In genomic region chr15:65834603-65835282, GRCh38 we compare ENCODE assay signal across 1 cellular context.
TF ChIP-seq lines count a peak whose summit lies in the region.

No MANE protein-coding gene starts in this region.

TF ChIP-seq in HEK293, 187 proteins besides CTCF, POLR2A, EP300 and RAD21 (continued from another document):
- TF ChIP-seq ZNF398 (tag by site-specific recombination; IDR thresholded peaks at IDR 0.05) = no peak
- peak; percentile 53; the same call in 1 of the 2 replicates for TF ChIP-seq ZBTB44 (tag by site-specific recombination; IDR thresholded peaks at IDR 0.05)
- TF ChIP-seq OVOL3 (tag by site-specific recombination; IDR thresholded peaks at IDR 0.05) = no peak
- peak; percentile 92 for TF ChIP-seq ZBTB6 (tag by site-specific recombination; IDR thresholded peaks at IDR 0.05)
- peak; percentile 68; the same call in 1 of the 2 replicates for TF ChIP-seq ZNF184 (tag by site-specific recombination; IDR thresholded peaks at IDR 0.05)
- TF ChIP-seq OSR2 (tag by site-specific recombination; IDR thresholded peaks at IDR 0.05) = peak; percentile 84
- peak; percentile 96 for TF ChIP-seq WT1 (tag by site-specific recombination; IDR thresholded peaks at IDR 0.05)
- TF ChIP-seq ZBTB17 (tag by site-specific recombination; IDR thresholded peaks at IDR 0.05) = peak; percentile 58; the same call in 1 of the 2 replicates
- no peak for TF ChIP-seq ZNF560 (tag by site-specific recombination; IDR thresholded peaks at IDR 0.05; ENCODE audit: borderline replicate concordance)
- peak; percentile 72 for TF ChIP-seq ZNF24 (tag by site-specific recombination; IDR thresholded peaks at IDR 0.05)
- TF ChIP-seq ZNF521 (tag by site-specific recombination; IDR thresholded peaks at IDR 0.05) = no peak
- no peak for TF ChIP-seq ZNF623 (tag by site-specific recombination; IDR thresholded peaks at IDR 0.05)
- 0 out of 2 replicates have a peak, but pooled peaks have one; percentile 34 for TF ChIP-seq ZEB2 (tag by site-specific recombination; IDR thresholded peaks at IDR 0.05)
- TF ChIP-seq SP7 (tag by site-specific recombination; IDR thresholded peaks at IDR 0.05) = peak; percentile 75
- TF ChIP-seq FEZF1 (tag by site-specific recombination; IDR thresholded peaks at IDR 0.05) = peak; percentile 7; the same call in 1 of the 2 replicates
- TF ChIP-seq ZNF341 (tag by site-specific recombination; IDR thresholded peaks at IDR 0.05; ENCODE audit: low read depth) = no peak
- TF ChIP-seq ZSCAN23 (tag by site-specific recombination; IDR thresholded peaks at IDR 0.05) = peak; percentile 72; the same call in 1 of the 2 replicates
- TF ChIP-seq KLF17 (tag by site-specific recombination; IDR thresholded peaks at IDR 0.05) = peak; percentile 55; the same call in 1 of the 2 replicates
- no peak for TF ChIP-seq ZNF626 (tag by site-specific recombination; IDR thresholded peaks at IDR 0.05)
- TF ChIP-seq KLF8 (tag by site-specific recombination; IDR thresholded peaks at IDR 0.05) = peak; percentile 51; the same call in 1 of the 2 replicates
- peak; percentile 39; the same call in 1 of the 2 replicates for TF ChIP-seq SCRT1 (tag by site-specific recombination; IDR thresholded peaks at IDR 0.05; ENCODE audit: borderline replicate concordance)
- TF ChIP-seq PRDM6 (tag by site-specific recombination; IDR thresholded peaks at IDR 0.05) = 0 out of 2 replicates have a peak, but pooled peaks have one; percentile 22
